In the genomic region with DNA sequence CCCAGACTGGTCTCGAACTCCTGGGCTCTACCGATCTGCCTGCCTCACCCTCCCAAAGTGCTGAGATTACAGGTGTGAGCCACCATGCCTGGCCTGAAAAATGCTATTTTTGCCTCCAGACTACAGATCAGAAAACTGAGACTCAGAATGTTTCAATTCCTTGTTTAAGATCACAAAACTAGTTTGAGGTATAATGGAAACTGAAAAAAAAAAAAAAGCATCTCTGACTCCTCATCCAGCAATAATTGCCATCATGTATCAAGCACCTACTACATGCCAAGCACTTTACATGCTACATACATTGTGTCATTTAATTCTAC, we compare ENCODE assay signal across 1 cellular context.
TF ChIP-seq lines count a peak whose summit lies in the region.

No MANE protein-coding gene starts in this region.

TF ChIP-seq in GM12878, 131 proteins besides CTCF, POLR2A, EP300 and RAD21:
- TF ChIP-seq PAX8 (IDR thresholded peaks at IDR 0.05): no peak
- no peak for TF ChIP-seq NFIC (IDR thresholded peaks at IDR 0.05; ENCODE audit: low read depth, low read length)
- TF ChIP-seq, protein P1, sequence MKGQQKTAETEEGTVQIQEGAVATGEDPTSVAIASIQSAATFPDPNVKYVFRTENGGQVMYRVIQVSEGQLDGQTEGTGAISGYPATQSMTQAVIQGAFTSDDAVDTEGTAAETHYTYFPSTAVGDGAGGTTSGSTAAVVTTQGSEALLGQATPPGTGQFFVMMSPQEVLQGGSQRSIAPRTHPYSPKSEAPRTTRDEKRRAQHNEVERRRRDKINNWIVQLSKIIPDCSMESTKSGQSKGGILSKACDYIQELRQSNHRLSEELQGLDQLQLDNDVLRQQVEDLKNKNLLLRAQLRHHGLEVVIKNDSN (IDR thresholded peaks at IDR 0.05; ENCODE audit: borderline replicate concordance, extremely low read length, insufficient read depth, low read depth, low read length): no peak
- TF ChIP-seq CUX1 (IDR thresholded peaks at IDR 0.05; ENCODE audit: insufficient replicate concordance, low read depth, low read length): no peak
- no peak for TF ChIP-seq TCF7 (IDR thresholded peaks at IDR 0.05; ENCODE audit: borderline replicate concordance)
- TF ChIP-seq MTA3 (IDR thresholded peaks at IDR 0.05; ENCODE audit: borderline replicate concordance, low read length): no peak
- TF ChIP-seq, protein P2, sequence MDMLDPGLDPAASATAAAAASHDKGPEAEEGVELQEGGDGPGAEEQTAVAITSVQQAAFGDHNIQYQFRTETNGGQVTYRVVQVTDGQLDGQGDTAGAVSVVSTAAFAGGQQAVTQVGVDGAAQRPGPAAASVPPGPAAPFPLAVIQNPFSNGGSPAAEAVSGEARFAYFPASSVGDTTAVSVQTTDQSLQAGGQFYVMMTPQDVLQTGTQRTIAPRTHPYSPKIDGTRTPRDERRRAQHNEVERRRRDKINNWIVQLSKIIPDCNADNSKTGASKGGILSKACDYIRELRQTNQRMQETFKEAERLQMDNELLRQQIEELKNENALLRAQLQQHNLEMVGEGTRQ (IDR thresholded peaks at IDR 0.05; ENCODE audit: borderline replicate concordance, low read depth, low read length): no peak
- TF ChIP-seq ASH2L (IDR thresholded peaks at IDR 0.05; ENCODE audit: borderline replicate concordance, low read depth): no peak
- TF ChIP-seq SMARCA5 (IDR thresholded peaks at IDR 0.05): no peak
- TF ChIP-seq NKRF (conservative IDR thresholded peaks at IDR 0.05): no peak
- TF ChIP-seq, protein P3, sequence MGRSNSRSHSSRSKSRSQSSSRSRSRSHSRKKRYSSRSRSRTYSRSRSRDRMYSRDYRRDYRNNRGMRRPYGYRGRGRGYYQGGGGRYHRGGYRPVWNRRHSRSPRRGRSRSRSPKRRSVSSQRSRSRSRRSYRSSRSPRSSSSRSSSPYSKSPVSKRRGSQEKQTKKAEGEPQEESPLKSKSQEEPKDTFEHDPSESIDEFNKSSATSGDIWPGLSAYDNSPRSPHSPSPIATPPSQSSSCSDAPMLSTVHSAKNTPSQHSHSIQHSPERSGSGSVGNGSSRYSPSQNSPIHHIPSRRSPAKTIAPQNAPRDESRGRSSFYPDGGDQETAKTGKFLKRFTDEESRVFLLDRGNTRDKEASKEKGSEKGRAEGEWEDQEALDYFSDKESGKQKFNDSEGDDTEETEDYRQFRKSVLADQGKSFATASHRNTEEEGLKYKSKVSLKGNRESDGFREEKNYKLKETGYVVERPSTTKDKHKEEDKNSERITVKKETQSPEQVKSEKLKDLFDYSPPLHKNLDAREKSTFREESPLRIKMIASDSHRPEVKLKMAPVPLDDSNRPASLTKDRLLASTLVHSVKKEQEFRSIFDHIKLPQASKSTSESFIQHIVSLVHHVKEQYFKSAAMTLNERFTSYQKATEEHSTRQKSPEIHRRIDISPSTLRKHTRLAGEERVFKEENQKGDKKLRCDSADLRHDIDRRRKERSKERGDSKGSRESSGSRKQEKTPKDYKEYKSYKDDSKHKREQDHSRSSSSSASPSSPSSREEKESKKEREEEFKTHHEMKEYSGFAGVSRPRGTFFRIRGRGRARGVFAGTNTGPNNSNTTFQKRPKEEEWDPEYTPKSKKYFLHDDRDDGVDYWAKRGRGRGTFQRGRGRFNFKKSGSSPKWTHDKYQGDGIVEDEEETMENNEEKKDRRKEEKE (IDR thresholded peaks at IDR 0.05): no peak
- TF ChIP-seq CBX3 (IDR thresholded peaks at IDR 0.05; ENCODE audit: borderline replicate concordance, low read depth): no peak
- no peak for TF ChIP-seq KLF5 (IDR thresholded peaks at IDR 0.05; ENCODE audit: partially characterized antibody)
